ENCODE assay signal across 8 cellular contexts in the genomic region with DNA sequence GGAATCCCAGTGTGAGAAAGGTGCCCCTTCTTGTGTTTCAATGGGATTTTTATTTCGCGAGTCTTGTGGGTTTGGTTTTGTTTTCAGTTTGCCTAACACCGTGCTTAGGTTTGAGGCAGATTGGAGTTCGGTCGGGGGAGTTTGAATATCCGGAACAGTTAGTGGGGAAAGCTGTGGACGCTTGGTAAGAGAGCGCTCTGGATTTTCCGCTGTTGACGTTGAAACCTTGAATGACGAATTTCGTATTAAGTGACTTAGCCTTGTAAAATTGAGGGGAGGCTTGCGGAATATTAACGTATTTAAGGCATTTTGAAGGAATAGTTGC. TPM values are rescaled to one million over a fixed set of nuclear protein-coding genes. Genes with fewer than 3 reads are reported as not detected.
A peak's percentile ranks its signal among the peaks of the same experiment; 100 is the strongest.
DNase-seq lines count a peak whose midpoint lies in the region; ATAC-seq and TF ChIP-seq lines count a peak whose summit lies in the region.

No MANE protein-coding gene starts in this region.

- H3K4me3 ChIP-seq in HEK293 (ENCODE audit: low read depth, low read length) = peak overlapping the region; percentile 67
- peak overlapping the region; percentile 83 to 99 (median 93) for H3K4me3 ChIP-seq in fibroblast of lung (replicated peaks in 1 of 4; ENCODE audit: control extremely low read depth in 1 of 4, insufficient read depth in 1 of 4, low read depth in 3 of 4, low read length in 4 of 4)

- no peak for TF ChIP-seq CTCF in C4-2B (conservative IDR thresholded peaks at IDR 0.05)
- TF ChIP-seq CTCF in HEK293 (tag by site-specific recombination; IDR thresholded peaks at IDR 0.05) = no peak
- TF ChIP-seq CTCF in WTC11 (IDR thresholded peaks at IDR 0.05) = no peak
- TF ChIP-seq CTCF in fibroblast of lung (conservative IDR thresholded peaks at IDR 0.05 in 1 of 2, IDR thresholded peaks at IDR 0.05 in 1 of 2; ENCODE audit: low read depth in 1 of 2, low read length in 2 of 2) = no peak

- H3K9ac ChIP-seq in fibroblast of lung (ENCODE audit: insufficient read depth, low read length) = peak overlapping the region; percentile 81

- H4K20me1 ChIP-seq in fibroblast of lung (ENCODE audit: control insufficient read depth, extremely low read depth, insufficient read depth, low read length) = peaks cover 3% of the 10 kb centered on the region

- DNase-seq in WTC11 (ENCODE audit: low spot score) (no peak), fibroblast of lung (ENCODE audit: low read depth in 2 of 2) (peak; percentile 45), renal cortical epithelial cell (ENCODE audit: low read depth) (peak; percentile 27), NCI-H2196 (lab: John Stamatoyannopoulos, UW; ENCODE audit: unreplicated experiment) (no peak), SW480 (ENCODE audit: low spot score) (no peak), G401 (ENCODE audit: low spot score) (no peak)

- POLR2A ChIA-PET in HEK293 (lab: Yijun Ruan, JAX) (interaction anchor here (0.9 to 3.7 kb wide), 26 partner anchors 10 to 436 kb away, joined by 3 to 86 read pairs (median 7); a partner anchor contains a TSS), WTC11 (lab: Charles Lee) (interaction anchor here (1.0 to 1.9 kb wide), 9 partner anchors 16 to 166 kb away, joined by 3 to 13 read pairs (median 7); a partner anchor contains a TSS)

- peaks cover 28% of the 10 kb centered on the region for H3K36me3 Mint-ChIP-seq in WTC11

- H2AFZ ChIP-seq in fibroblast of lung (ENCODE audit: low read length) = no peak overlapping the region

- H3K36me3 ChIP-seq in HEK293 (ENCODE audit: control insufficient read depth in 2 of 2, insufficient read depth in 1 of 2, low read length in 2 of 2) (peaks cover 12 to 33% of the 10 kb centered on the region in 2 experiments), fibroblast of lung (ENCODE audit: control insufficient read depth, insufficient read depth, low read length) (peaks cover 2% of the 10 kb centered on the region)

- peaks cover 27% of the 10 kb centered on the region for H3K79me2 ChIP-seq in fibroblast of lung (ENCODE audit: control insufficient read depth, insufficient read depth, low read length)

- no peaks in the 10 kb centered on the region for H3K9me3 Mint-ChIP-seq in WTC11

- peaks cover 25% of the 10 kb centered on the region for H3K4me1 Mint-ChIP-seq in WTC11

- peak overlapping the region; percentile 98 for H3K27ac Mint-ChIP-seq in WTC11

- in situ Hi-C loops in G401 (cut with HindIII; ENCODE audit: low sequenced_read_pairs) = no loop called here

- CTCF ChIA-PET in HEK293 (lab: Yijun Ruan, JAX) = interaction anchor here (9.7 kb wide), 1 partner anchor 18 kb away, joined by 93 read pairs; no protein-coding TSS in a partner anchor
- CTCF ChIA-PET in WTC11 (lab: Charles Lee) = interaction anchor here (1.0 to 1.7 kb wide), 6 partner anchors 18 to 140 kb away, joined by 3 to 12 read pairs (median 6); a partner anchor contains a TSS

- no peak for ATAC-seq in WTC11

- peak overlapping the region; percentile 91 for H3K4me3 Mint-ChIP-seq in WTC11

- H3K9me3 ChIP-seq in HEK293 (ENCODE audit: control insufficient read depth, insufficient read depth, low read depth, low read length) (no peaks in the 10 kb centered on the region), fibroblast of lung (ENCODE audit: control insufficient read depth, insufficient read depth, low read depth, low read length) (no peaks in the 10 kb centered on the region)

- H3K27me3 ChIP-seq in fibroblast of lung (ENCODE audit: control insufficient read depth, insufficient read depth, low read length) = no peaks in the 10 kb centered on the region

- peaks cover 10% of the 10 kb centered on the region; the same call in 1 of the 2 replicates for H3K4me1 ChIP-seq in HEK293 (ENCODE audit: control insufficient read depth, insufficient read depth, low read length)
- H3K4me1 ChIP-seq in fibroblast of lung (ENCODE audit: control insufficient read depth, extremely low read depth, insufficient read depth, low read length) = peaks cover 4% of the 10 kb centered on the region

- H3K27me3 Mint-ChIP-seq in WTC11 (ENCODE audit: low read depth) = no peaks in the 10 kb centered on the region

- H3K4me2 ChIP-seq in fibroblast of lung (ENCODE audit: extremely low read depth, insufficient read depth, low read length) = peak overlapping the region; percentile 18

- H3K27ac ChIP-seq in C4-2B = peak overlapping the region; percentile 85
- peak overlapping the region; percentile 100 for H3K27ac ChIP-seq in HEK293 (ENCODE audit: extremely low read depth, low read depth, low read length)
- H3K27ac ChIP-seq in fibroblast of lung (ENCODE audit: insufficient read depth, low read length) = peak overlapping the region; percentile 95

TF ChIP-seq in HEK293, 187 proteins besides CTCF, POLR2A, EP300 and RAD21:
- TF ChIP-seq ZNF600 (tag by site-specific recombination; IDR thresholded peaks at IDR 0.05) (peak; percentile 35; the same call in 1 of the 2 replicates), ZNF514 (tag by site-specific recombination; IDR thresholded peaks at IDR 0.05) (no peak), ZNF561 (tag by site-specific recombination; IDR thresholded peaks at IDR 0.05; ENCODE audit: borderline replicate concordance) (0 out of 2 replicates have a peak, but pooled peaks have one; percentile 23), ZIC2 (tag by site-specific recombination; IDR thresholded peaks at IDR 0.05) (no peak)

TF ChIP-seq in WTC11, 78 proteins besides CTCF, POLR2A, EP300 and RAD21 (continues in another document):
- TF ChIP-seq ETV6 (CRISPR knock-in tag; IDR thresholded peaks at IDR 0.05) (no peak), EMX1 (CRISPR knock-in tag; IDR thresholded peaks at IDR 0.05) (0 out of 2 replicates have a peak, but pooled peaks have one; percentile 76), TEAD1 (CRISPR knock-in tag; IDR thresholded peaks at IDR 0.05) (no peak), KAT7 (CRISPR knock-in tag; IDR thresholded peaks at IDR 0.05; ENCODE audit: borderline replicate concordance) (no peak)
- TF ChIP-seq, protein P1, sequence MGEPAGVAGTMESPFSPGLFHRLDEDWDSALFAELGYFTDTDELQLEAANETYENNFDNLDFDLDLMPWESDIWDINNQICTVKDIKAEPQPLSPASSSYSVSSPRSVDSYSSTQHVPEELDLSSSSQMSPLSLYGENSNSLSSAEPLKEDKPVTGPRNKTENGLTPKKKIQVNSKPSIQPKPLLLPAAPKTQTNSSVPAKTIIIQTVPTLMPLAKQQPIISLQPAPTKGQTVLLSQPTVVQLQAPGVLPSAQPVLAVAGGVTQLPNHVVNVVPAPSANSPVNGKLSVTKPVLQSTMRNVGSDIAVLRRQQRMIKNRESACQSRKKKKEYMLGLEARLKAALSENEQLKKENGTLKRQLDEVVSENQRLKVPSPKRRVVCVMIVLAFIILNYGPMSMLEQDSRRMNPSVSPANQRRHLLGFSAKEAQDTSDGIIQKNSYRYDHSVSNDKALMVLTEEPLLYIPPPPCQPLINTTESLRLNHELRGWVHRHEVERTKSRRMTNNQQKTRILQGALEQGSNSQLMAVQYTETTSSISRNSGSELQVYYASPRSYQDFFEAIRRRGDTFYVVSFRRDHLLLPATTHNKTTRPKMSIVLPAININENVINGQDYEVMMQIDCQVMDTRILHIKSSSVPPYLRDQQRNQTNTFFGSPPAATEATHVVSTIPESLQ (CRISPR knock-in tag; IDR thresholded peaks at IDR 0.05) = no peak
- TF ChIP-seq, protein P2, sequence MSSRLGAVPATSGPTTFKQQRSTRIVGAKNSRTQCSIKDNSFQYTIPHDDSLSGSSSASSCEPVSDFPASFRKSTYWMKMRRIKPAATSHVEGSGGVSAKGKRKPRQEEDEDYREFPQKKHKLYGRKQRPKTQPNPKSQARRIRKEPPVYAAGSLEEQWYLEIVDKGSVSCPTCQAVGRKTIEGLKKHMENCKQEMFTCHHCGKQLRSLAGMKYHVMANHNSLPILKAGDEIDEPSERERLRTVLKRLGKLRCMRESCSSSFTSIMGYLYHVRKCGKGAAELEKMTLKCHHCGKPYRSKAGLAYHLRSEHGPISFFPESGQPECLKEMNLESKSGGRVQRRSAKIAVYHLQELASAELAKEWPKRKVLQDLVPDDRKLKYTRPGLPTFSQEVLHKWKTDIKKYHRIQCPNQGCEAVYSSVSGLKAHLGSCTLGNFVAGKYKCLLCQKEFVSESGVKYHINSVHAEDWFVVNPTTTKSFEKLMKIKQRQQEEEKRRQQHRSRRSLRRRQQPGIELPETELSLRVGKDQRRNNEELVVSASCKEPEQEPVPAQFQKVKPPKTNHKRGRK (CRISPR knock-in tag; IDR thresholded peaks at IDR 0.05; ENCODE audit: borderline replicate concordance) = no peak

RNA-seq across cellular contexts. Expression of a gene that starts 0.6 kb away (rescaled TPM):
- total RNA-seq in WTC11 (2021) = 1,216 to 1,403 TPM (median 1,352 TPM) in 3 replicates
- total RNA-seq in fibroblast of lung = 2,161 and 3,188 TPM in 2 replicates
- polyA plus RNA-seq in fibroblast of lung = 1,190 and 2,089 TPM in 2 replicates
- 2,029 and 2,802 TPM in 2 replicates for polyA plus RNA-seq in fibroblast of lung (2012)
- 2,290 and 3,189 TPM in 2 replicates for polyA minus RNA-seq in fibroblast of lung (ENCODE audit: low replicate concordance)
- 1,144 and 1,352 TPM in 2 replicates for total RNA-seq in renal cortical epithelial cell
- 707 and 741 TPM in 2 replicates for total RNA-seq in G401 (2014; rRNA removed; shearing (Covaris generic))

RNA-seq across cellular contexts. Expression of a gene that starts 28.2 kb away (rescaled TPM):
- total RNA-seq in WTC11 (2021) (151 to 152 TPM (median 151 TPM) in 3 replicates), fibroblast of lung (9.2 and 9.8 TPM in 2 replicates), renal cortical epithelial cell (2.6 and 19.3 TPM in 2 replicates)
- 25.1 and 43.7 TPM in 2 replicates for polyA plus RNA-seq in fibroblast of lung
- polyA plus RNA-seq in fibroblast of lung (2012) = 20.9 and 34.3 TPM in 2 replicates
- 4.5 and 41.7 TPM in 2 replicates for polyA minus RNA-seq in fibroblast of lung (ENCODE audit: low replicate concordance)
- 44.6 and 46.7 TPM in 2 replicates for total RNA-seq in G401 (2014; rRNA removed; shearing (Covaris generic))

RNA-seq across cellular contexts. Expression of a gene that starts 33.9 kb away (rescaled TPM):
- total RNA-seq in WTC11 (2021) (3.5 to 4.9 TPM (median 4.3 TPM) in 3 replicates), fibroblast of lung (56.2 and 74.5 TPM in 2 replicates), renal cortical epithelial cell (5.4 and 14.5 TPM in 2 replicates)
- polyA plus RNA-seq in fibroblast of lung = 62.6 and 68.6 TPM in 2 replicates
- polyA plus RNA-seq in fibroblast of lung (2012) = 118 and 127 TPM in 2 replicates
- polyA minus RNA-seq in fibroblast of lung (ENCODE audit: low replicate concordance) = 298 and 337 TPM in 2 replicates
- total RNA-seq in G401 (2014; rRNA removed; shearing (Covaris generic)) = 41.8 and 47.6 TPM in 2 replicates

Comparison
In these comparisons a context has a peak if more than half of its experiments do, and no peak if none do; other contexts are left out.
1. DNase-seq: peak in fibroblast of lung (2 of 2) and renal cortical epithelial cell (single experiment); none in WTC11 (single experiment), NCI-H2196 (single experiment), SW480 (single experiment) and G401 (single experiment).
2. Peak in every context shown above with its lines, with median percentiles within 50 percentile points of each other: H3K27ac ChIP-seq.